26 cellular contexts compared by ENCODE assay signal in genomic region chr4:113290666-113291065, GRCh38.
"Had no signal": no experiment of that assay in that cellular context is flagged by ENCODE, and none has a peak within 500 bp of the region (broad histone marks: within the 10 kb centered on the region; RNA-seq: fewer than 3 reads in every experiment).

No MANE protein-coding gene starts in this region.

- FAIRE-seq: colon, pancreas had no signal

- H3K27ac ChIP-seq: epithelial cell of prostate, hepatocyte, pancreas, prostate gland, suprapubic skin, upper lobe of right lung had no signal

- ATAC-seq: activated CD8-positive, alpha-beta T cell treated with anti-CD3 and anti-CD28 coated beads for 36 hours; activated naive CD4-positive, alpha-beta T cell treated with anti-CD3 and anti-CD28 coated beads, Interleukin-2, amount 50 U/mL, for 72 hours; left ventricle myocardium superior; pancreas; T-helper 17 cell; upper lobe of right lung; WTC11 had no signal

- H2AFZ ChIP-seq: hepatocyte had no signal

- H3K4me1 Mint-ChIP-seq: T-helper 17 cell had no signal

- DNase-seq: activated CD4-positive, alpha-beta T cell treated with anti-CD3 and anti-CD28 coated beads, Interleukin-2, amount 50 U/mL, for 1 hour; activated CD8-positive, alpha-beta T cell treated with anti-CD3 and anti-CD28 coated beads for 36 hours; activated naive CD4-positive, alpha-beta T cell; activated T-cell treated with anti-CD3 and anti-CD28 coated beads, Interleukin-2, amount 50 U/mL, for 48 hours; anterior cingulate cortex; dermis blood vessel endothelial cell; effector CD8-positive, alpha-beta T cell; islet precursor cell; left ventricle myocardium superior; nephron progenitor cell; pancreas; retina; spleen; stimulated activated naive CD4-positive, alpha-beta T cell; T-helper 17 cell; T1000; tibial artery; upper lobe of right lung had no signal

- H3K27me3 ChIP-seq: hepatocyte, pancreas, spleen, suprapubic skin, tibial artery had no signal

- H3K9me3 Mint-ChIP-seq: activated CD8-positive, alpha-beta T cell treated with anti-CD3 and anti-CD28 coated beads for 36 hours; activated naive CD4-positive, alpha-beta T cell treated with anti-CD3 and anti-CD28 coated beads, Interleukin-2, amount 50 U/mL, for 72 hours; activated T-helper 2 cell treated with anti-CD3 and anti-CD28 coated beads, Interferon-gamma antibody, Interleukin-2, Interleukin-4, amounts not matched to agents 10 μg/mL and 5 μg/mL and 100 μg/mL, durations not matched to agents 14 hours and 24 hours and 36 hours; nephron progenitor cell; WTC11 had no signal

- H3K4me1 ChIP-seq: pancreas, prostate gland, suprapubic skin, upper lobe of right lung had no signal

- H3K4me2 ChIP-seq: hepatocyte had no signal

- H3K4me3 ChIP-seq: hepatocyte, pancreas, prostate gland, spleen, suprapubic skin, tibial artery, upper lobe of right lung had no signal

- H3K9me3 ChIP-seq: pancreas, prostate gland, spleen, suprapubic skin, tibial artery, upper lobe of right lung had no signal

- H3K36me3 Mint-ChIP-seq: activated naive CD4-positive, alpha-beta T cell treated with anti-CD3 and anti-CD28 coated beads, Interleukin-2, amount 50 U/mL, for 72 hours had no signal

- H3K4me3 Mint-ChIP-seq: activated CD8-positive, alpha-beta T cell treated with anti-CD3 and anti-CD28 coated beads for 36 hours; nephron progenitor cell; T-helper 17 cell had no signal

- H3K79me2 ChIP-seq: hepatocyte had no signal

- H3K27ac Mint-ChIP-seq: activated CD8-positive, alpha-beta T cell treated with anti-CD3 and anti-CD28 coated beads for 36 hours; activated naive CD4-positive, alpha-beta T cell treated with anti-CD3 and anti-CD28 coated beads, Interleukin-2, amount 50 U/mL, for 72 hours; activated T-helper 2 cell treated with anti-CD3 and anti-CD28 coated beads, Interferon-gamma antibody, Interleukin-2, Interleukin-4, amounts not matched to agents 10 μg/mL and 5 μg/mL and 100 μg/mL, durations not matched to agents 14 hours and 24 hours and 36 hours; nephron progenitor cell; T-helper 17 cell had no signal

- H3K36me3 ChIP-seq: pancreas, prostate gland, spleen, suprapubic skin, tibial artery, upper lobe of right lung had no signal
